In genomic region chr1:66929999-66930822, GRCh38 we compare ENCODE assay signal across 8 cellular contexts. TPM values are rescaled to one million over a fixed set of nuclear protein-coding genes. Genes with fewer than 3 reads are reported as not detected.
DNase-seq lines count a peak whose midpoint lies in the region; ATAC-seq and TF ChIP-seq lines count a peak whose summit lies in the region.

No MANE protein-coding gene starts in this region.

- H3K36me3 ChIP-seq in KOPT-K1 (ENCODE audit: insufficient read depth, low read length) (peaks cover 5% of the 10 kb centered on the region; the same call in 1 of the 2 replicates), Peyer's patch (no peaks in the 10 kb centered on the region)
- peaks cover 0 to 8% (median 0%) of the 10 kb centered on the region in 3 experiments for H3K36me3 ChIP-seq in naive thymus-derived CD4-positive, alpha-beta T cell (ENCODE audit: control insufficient read depth in 2 of 3, insufficient read depth in 3 of 3, low read length in 3 of 3)

- intact Hi-C loops in naive thymus-derived CD4-positive, alpha-beta T cell (cut with micrococcal nuclease): loop anchor here (1.0 to 10.0 kb wide), 14 partner anchors 8 to 1863 kb away; partner anchors contain the start of genes SERBP1 (in 1 of the 2) and SLC35D1 (in 1 of the 2)

- ATAC-seq in GM21825 (IDR thresholded peaks at IDR 0.05; ENCODE audit: unreplicated experiment): peak; percentile 74
- ATAC-seq in naive thymus-derived CD4-positive, alpha-beta T cell: peak; percentile 88
- peak; percentile 90 for ATAC-seq in stimulated activated effector memory CD8-positive, alpha-beta T cell treated with anti-CD3 and anti-CD28 coated beads, Interleukin-12 subunit alpha, Interleukin-12 subunit beta, amount 100 ng/mL, for 72 hours

- POLR2A ChIA-PET in naive thymus-derived CD4-positive, alpha-beta T cell (lab: Charles Lee): interaction anchor here (0.6 to 1.7 kb wide), 12 partner anchors 9 to 214 kb away, joined by 3 to 9 read pairs (median 3); no protein-coding TSS in a partner anchor

- peak overlapping the region; percentile 85 to 98 (median 92) for H3K4me3 Mint-ChIP-seq in naive thymus-derived CD4-positive, alpha-beta T cell
- H3K4me3 Mint-ChIP-seq in stimulated activated effector memory CD8-positive, alpha-beta T cell treated with anti-CD3 and anti-CD28 coated beads, Interleukin-12 subunit alpha, Interleukin-12 subunit beta, amount 100 ng/mL, for 72 hours: peak overlapping the region; percentile 92

- CTCF ChIA-PET in naive thymus-derived CD4-positive, alpha-beta T cell (lab: Charles Lee): interaction anchor here (0.5 to 3.4 kb wide), 3 partner anchors 164 to 497 kb away, joined by 3 to 10 read pairs (median 5); no protein-coding TSS in a partner anchor

- DNase-seq in Daoy (ENCODE audit: low read depth): peak; percentile 98
- DNase-seq in Peyer's patch: peak; percentile 95 to 98 (median 97)
- peak; percentile 85 to 91 for DNase-seq in activated T-helper 1 cell treated with anti-CD3 and anti-CD28 coated beads, Interleukin-2, amount 50 U/mL, for 16 hours (ENCODE audit: low read depth in 1 of 2, low spot score in 1 of 2)
- DNase-seq in fibroblast of gingiva (ENCODE audit: low read depth): peak; percentile 92
- DNase-seq in naive thymus-derived CD4-positive, alpha-beta T cell: peak; percentile 88 to 97 (median 92)
- peak; percentile 96 to 98 for DNase-seq in stimulated activated effector memory CD8-positive, alpha-beta T cell treated with anti-CD3 and anti-CD28 coated beads, Interleukin-12 subunit alpha, Interleukin-12 subunit beta, amount 100 ng/mL, for 72 hours (ENCODE audit: low spot score in 2 of 2)

- no peaks in the 10 kb centered on the region for H3K27me3 ChIP-seq in Peyer's patch
- no peaks in the 10 kb centered on the region for H3K27me3 ChIP-seq in naive thymus-derived CD4-positive, alpha-beta T cell (ENCODE audit: control insufficient read depth in 2 of 2, insufficient read depth in 2 of 2, low read length in 2 of 2)

- TF ChIP-seq CTCF in Peyer's patch (IDR thresholded peaks at IDR 0.05): peak in 5 of 6 experiments; percentile 5 to 58 (median 45)

- peak overlapping the region; percentile 70 to 86 (median 83) for H3K4me3 ChIP-seq in Peyer's patch
- peak overlapping the region; percentile 69 for H3K4me3 ChIP-seq in naive thymus-derived CD4-positive, alpha-beta T cell (ENCODE audit: low read length)

- TF ChIP-seq POLR2A in Peyer's patch (IDR thresholded peaks at IDR 0.05): peak; percentile 80 to 81

- H3K27ac ChIP-seq in KOPT-K1 (ENCODE audit: low read depth, low read length, poor library complexity, severe bottlenecking) (peak overlapping the region; percentile 89), Peyer's patch (peak overlapping the region; percentile 95 to 97 (median 95))
- peak overlapping the region; percentile 91 for H3K27ac ChIP-seq in naive thymus-derived CD4-positive, alpha-beta T cell (ENCODE audit: low read depth, low read length)

- H3K27me3 Mint-ChIP-seq in naive thymus-derived CD4-positive, alpha-beta T cell: no peaks in the 10 kb centered on the region

- H3K4me1 ChIP-seq in Peyer's patch: peaks cover 0 to 42% (median 3%) of the 10 kb centered on the region in 4 donors
- H3K4me1 ChIP-seq in naive thymus-derived CD4-positive, alpha-beta T cell (ENCODE audit: control insufficient read depth in 2 of 2, insufficient read depth in 2 of 2, low read length in 2 of 2): peaks cover 45 to 48% of the 10 kb centered on the region in 2 donors

- H3K4me1 Mint-ChIP-seq in naive thymus-derived CD4-positive, alpha-beta T cell: peaks cover 38 to 88% (median 70%) of the 10 kb centered on the region in 7 donors
- peaks cover 36% of the 10 kb centered on the region for H3K4me1 Mint-ChIP-seq in stimulated activated effector memory CD8-positive, alpha-beta T cell treated with anti-CD3 and anti-CD28 coated beads, Interleukin-12 subunit alpha, Interleukin-12 subunit beta, amount 100 ng/mL, for 72 hours

- H3K9me3 Mint-ChIP-seq in naive thymus-derived CD4-positive, alpha-beta T cell: peaks cover 0 to 3% (median 0%) of the 10 kb centered on the region in 11 donors
- H3K9me3 Mint-ChIP-seq in stimulated activated effector memory CD8-positive, alpha-beta T cell treated with anti-CD3 and anti-CD28 coated beads, Interleukin-12 subunit alpha, Interleukin-12 subunit beta, amount 100 ng/mL, for 72 hours: no peaks in the 10 kb centered on the region

- peaks cover 0 to 6% (median 0%) of the 10 kb centered on the region in 5 donors for H3K36me3 Mint-ChIP-seq in naive thymus-derived CD4-positive, alpha-beta T cell
- H3K36me3 Mint-ChIP-seq in stimulated activated effector memory CD8-positive, alpha-beta T cell treated with anti-CD3 and anti-CD28 coated beads, Interleukin-12 subunit alpha, Interleukin-12 subunit beta, amount 100 ng/mL, for 72 hours: peaks cover 22% of the 10 kb centered on the region

- H3K9me3 ChIP-seq in KOPT-K1 (ENCODE audit: insufficient read depth, low read length, poor library complexity, severe bottlenecking): no peaks in the 10 kb centered on the region
- H3K9me3 ChIP-seq in Peyer's patch: no peaks in the 10 kb centered on the region
- H3K9me3 ChIP-seq in naive thymus-derived CD4-positive, alpha-beta T cell (ENCODE audit: control insufficient read depth in 2 of 3, low read length in 3 of 3): no peaks in the 10 kb centered on the region

- H3K27ac Mint-ChIP-seq in naive thymus-derived CD4-positive, alpha-beta T cell: peak overlapping the region; percentile 79 to 95 (median 90)
- H3K27ac Mint-ChIP-seq in stimulated activated effector memory CD8-positive, alpha-beta T cell treated with anti-CD3 and anti-CD28 coated beads, Interleukin-12 subunit alpha, Interleukin-12 subunit beta, amount 100 ng/mL, for 72 hours: peak overlapping the region; percentile 97

RNA-seq across cellular contexts. Expression of gene MIER1, which starts 5.4 kb away (rescaled TPM):
- total RNA-seq in Daoy (2014; rRNA removed; shearing (Covaris generic)): 25.3 and 31.2 TPM in 2 replicates
- total RNA-seq in Peyer's patch: 10 to 100 TPM; 25.3 to 56.1 (median 39.5) TPM
- 10 to 100 TPM; 51.5 to 73.6 (median 70.9) TPM for total RNA-seq in naive thymus-derived CD4-positive, alpha-beta T cell
- polyA plus RNA-seq in naive thymus-derived CD4-positive, alpha-beta T cell: 10 to 100 TPM; 35.8 to 48.2 TPM

RNA-seq across cellular contexts. Expression of gene DNAI4, which starts 5.6 kb away (rescaled TPM):
- total RNA-seq in Daoy (2014; rRNA removed; shearing (Covaris generic)): 7.9 and 15.3 TPM in 2 replicates
- total RNA-seq in Peyer's patch: 10 to 100 TPM in 1 of 4 donors, 1 to 10 TPM in 3; 1.8 to 12.4 (median 3.3) TPM
- 10 to 100 TPM in 1 of 5 experiments, 1 to 10 TPM in 4; 1.3 to 10.7 (median 9.7) TPM for total RNA-seq in naive thymus-derived CD4-positive, alpha-beta T cell
- 1 to 10 TPM; 2.2 to 2.3 TPM for polyA plus RNA-seq in naive thymus-derived CD4-positive, alpha-beta T cell

Comparison
In these comparisons a context has a peak if more than half of its experiments do, and no peak if none do; other contexts are left out.
1. Peak in every context shown above with its lines: DNase-seq, ATAC-seq, H3K4me3 ChIP-seq and H3K27ac ChIP-seq.